Comparison of ENCODE assay signal across 1 cellular context in the genomic region with DNA sequence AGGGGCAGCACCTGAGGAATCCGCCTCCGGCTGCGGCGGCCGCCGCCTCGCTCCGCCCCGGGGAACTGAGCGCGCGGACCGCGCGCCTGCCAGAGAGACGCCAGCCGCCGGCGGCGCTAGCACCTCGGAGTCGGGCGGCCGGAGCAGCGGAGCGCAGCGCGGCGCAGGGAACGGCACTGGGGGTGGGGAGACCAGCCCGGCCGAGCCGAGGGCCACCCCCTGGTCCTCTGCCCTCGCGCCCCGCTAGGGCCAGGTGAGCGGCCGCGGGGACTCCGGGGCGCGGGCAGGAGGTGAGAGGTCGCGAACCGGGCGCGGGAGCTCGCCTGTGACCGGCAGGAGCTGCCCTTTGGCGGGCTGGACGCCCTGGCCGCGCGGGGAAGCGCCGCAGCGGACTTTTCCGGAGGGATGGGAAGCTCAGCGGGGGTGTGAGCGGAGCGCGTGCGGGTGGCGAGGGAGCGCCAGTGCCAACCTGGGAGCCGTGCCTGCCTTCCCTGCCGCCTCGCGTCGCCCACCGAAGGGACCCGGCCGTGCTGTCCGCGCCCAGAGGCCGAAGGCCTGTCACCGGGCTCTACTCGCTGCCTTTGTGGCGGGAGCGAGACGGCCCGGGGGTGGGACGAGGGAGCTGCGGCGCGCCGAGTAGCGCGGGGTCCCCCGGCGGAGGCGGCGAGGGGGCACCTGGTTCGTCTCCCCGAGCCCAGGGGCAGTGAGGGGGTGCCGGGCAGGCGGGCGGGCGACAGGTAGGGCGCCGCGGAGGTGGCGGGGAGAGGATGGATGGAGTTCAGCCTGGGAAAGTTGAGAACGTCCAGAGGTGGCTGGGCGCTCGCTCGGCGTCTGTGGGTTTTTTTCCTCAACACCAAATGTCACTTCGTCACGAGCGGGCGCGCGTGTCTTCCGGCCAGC.
TF ChIP-seq lines count a peak whose summit lies in the region.

Gene GREB1L, plus strand, starts transcription at position 92 of the 900 bp plus-strand sequence. CDS start 141,287 bp downstream, outside the sequence.

TF ChIP-seq in HEK293, 187 proteins besides CTCF, POLR2A, EP300 and RAD21 (continued from another document and continues in another):
- no peak for TF ChIP-seq ZNF639 (tag by site-specific recombination; IDR thresholded peaks at IDR 0.05)
- TF ChIP-seq, protein P1, sequence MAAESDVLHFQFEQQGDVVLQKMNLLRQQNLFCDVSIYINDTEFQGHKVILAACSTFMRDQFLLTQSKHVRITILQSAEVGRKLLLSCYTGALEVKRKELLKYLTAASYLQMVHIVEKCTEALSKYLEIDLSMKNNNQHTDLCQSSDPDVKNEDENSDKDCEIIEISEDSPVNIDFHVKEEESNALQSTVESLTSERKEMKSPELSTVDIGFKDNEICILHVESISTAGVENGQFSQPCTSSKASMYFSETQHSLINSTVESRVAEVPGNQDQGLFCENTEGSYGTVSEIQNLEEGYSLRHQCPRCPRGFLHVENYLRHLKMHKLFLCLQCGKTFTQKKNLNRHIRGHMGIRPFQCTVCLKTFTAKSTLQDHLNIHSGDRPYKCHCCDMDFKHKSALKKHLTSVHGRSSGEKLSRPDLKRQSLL (tag by site-specific recombination; IDR thresholded peaks at IDR 0.05) = no peak
- no peak for TF ChIP-seq ZNF350 (tag by site-specific recombination; IDR thresholded peaks at IDR 0.05)
- TF ChIP-seq INSM2 (tag by site-specific recombination; IDR thresholded peaks at IDR 0.05) = no peak
- TF ChIP-seq ZNF335 (tag by site-specific recombination; conservative IDR thresholded peaks at IDR 0.05) = peak; percentile 71; the same call in 1 of the 2 replicates
- TF ChIP-seq ZNF121 (tag by site-specific recombination; IDR thresholded peaks at IDR 0.05) = no peak
- peak; percentile 57; the same call in 1 of the 2 replicates for TF ChIP-seq ZNF398 (tag by site-specific recombination; IDR thresholded peaks at IDR 0.05)
- no peak for TF ChIP-seq ZEB2 (tag by site-specific recombination; IDR thresholded peaks at IDR 0.05)
- no peak for TF ChIP-seq ZNF423 (tag by site-specific recombination; IDR thresholded peaks at IDR 0.05)
- no peak for TF ChIP-seq MZF1 (tag by site-specific recombination; IDR thresholded peaks at IDR 0.05; ENCODE audit: borderline replicate concordance)
- no peak for TF ChIP-seq ZNF488 (tag by site-specific recombination; IDR thresholded peaks at IDR 0.05)
- peak; percentile 69; the same call in 1 of the 2 replicates for TF ChIP-seq ZBTB48 (tag by site-specific recombination; IDR thresholded peaks at IDR 0.05)
- TF ChIP-seq ZFHX2 (tag by site-specific recombination; conservative IDR thresholded peaks at IDR 0.05) = peak; percentile 66
- TF ChIP-seq, protein P2, sequence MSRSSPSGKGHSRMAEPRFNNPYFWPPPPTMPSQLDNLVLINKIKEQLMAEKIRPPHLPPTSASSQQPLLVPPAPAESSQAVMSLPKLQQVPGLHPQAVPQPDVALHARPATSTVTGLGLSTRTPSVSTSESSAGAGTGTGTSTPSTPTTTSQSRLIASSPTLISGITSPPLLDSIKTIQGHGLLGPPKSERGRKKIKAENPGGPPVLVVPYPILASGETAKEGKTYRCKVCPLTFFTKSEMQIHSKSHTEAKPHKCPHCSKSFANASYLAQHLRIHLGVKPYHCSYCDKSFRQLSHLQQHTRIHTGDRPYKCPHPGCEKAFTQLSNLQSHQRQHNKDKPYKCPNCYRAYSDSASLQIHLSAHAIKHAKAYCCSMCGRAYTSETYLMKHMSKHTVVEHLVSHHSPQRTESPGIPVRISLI (tag by site-specific recombination; IDR thresholded peaks at IDR 0.05) = no peak
- no peak for TF ChIP-seq ZNF2 (tag by site-specific recombination; IDR thresholded peaks at IDR 0.05)
- TF ChIP-seq ZNF510 (tag by site-specific recombination; IDR thresholded peaks at IDR 0.05; ENCODE audit: insufficient replicate concordance) = no peak
- no peak for TF ChIP-seq ZNF112 (tag by site-specific recombination; IDR thresholded peaks at IDR 0.05)
- no peak; the same call in 1 of the 2 replicates for TF ChIP-seq ZNF610 (tag by site-specific recombination; IDR thresholded peaks at IDR 0.05; ENCODE audit: borderline replicate concordance)
- TF ChIP-seq ZNF658 (tag by site-specific recombination; IDR thresholded peaks at IDR 0.05) = no peak
- TF ChIP-seq MYNN (tag by site-specific recombination; IDR thresholded peaks at IDR 0.05; ENCODE audit: borderline replicate concordance) = no peak
- TF ChIP-seq ZBTB8A (tag by site-specific recombination; IDR thresholded peaks at IDR 0.05) = peak; percentile 95
- no peak for TF ChIP-seq ZNF624 (tag by site-specific recombination; IDR thresholded peaks at IDR 0.05)
- TF ChIP-seq, protein P3, sequence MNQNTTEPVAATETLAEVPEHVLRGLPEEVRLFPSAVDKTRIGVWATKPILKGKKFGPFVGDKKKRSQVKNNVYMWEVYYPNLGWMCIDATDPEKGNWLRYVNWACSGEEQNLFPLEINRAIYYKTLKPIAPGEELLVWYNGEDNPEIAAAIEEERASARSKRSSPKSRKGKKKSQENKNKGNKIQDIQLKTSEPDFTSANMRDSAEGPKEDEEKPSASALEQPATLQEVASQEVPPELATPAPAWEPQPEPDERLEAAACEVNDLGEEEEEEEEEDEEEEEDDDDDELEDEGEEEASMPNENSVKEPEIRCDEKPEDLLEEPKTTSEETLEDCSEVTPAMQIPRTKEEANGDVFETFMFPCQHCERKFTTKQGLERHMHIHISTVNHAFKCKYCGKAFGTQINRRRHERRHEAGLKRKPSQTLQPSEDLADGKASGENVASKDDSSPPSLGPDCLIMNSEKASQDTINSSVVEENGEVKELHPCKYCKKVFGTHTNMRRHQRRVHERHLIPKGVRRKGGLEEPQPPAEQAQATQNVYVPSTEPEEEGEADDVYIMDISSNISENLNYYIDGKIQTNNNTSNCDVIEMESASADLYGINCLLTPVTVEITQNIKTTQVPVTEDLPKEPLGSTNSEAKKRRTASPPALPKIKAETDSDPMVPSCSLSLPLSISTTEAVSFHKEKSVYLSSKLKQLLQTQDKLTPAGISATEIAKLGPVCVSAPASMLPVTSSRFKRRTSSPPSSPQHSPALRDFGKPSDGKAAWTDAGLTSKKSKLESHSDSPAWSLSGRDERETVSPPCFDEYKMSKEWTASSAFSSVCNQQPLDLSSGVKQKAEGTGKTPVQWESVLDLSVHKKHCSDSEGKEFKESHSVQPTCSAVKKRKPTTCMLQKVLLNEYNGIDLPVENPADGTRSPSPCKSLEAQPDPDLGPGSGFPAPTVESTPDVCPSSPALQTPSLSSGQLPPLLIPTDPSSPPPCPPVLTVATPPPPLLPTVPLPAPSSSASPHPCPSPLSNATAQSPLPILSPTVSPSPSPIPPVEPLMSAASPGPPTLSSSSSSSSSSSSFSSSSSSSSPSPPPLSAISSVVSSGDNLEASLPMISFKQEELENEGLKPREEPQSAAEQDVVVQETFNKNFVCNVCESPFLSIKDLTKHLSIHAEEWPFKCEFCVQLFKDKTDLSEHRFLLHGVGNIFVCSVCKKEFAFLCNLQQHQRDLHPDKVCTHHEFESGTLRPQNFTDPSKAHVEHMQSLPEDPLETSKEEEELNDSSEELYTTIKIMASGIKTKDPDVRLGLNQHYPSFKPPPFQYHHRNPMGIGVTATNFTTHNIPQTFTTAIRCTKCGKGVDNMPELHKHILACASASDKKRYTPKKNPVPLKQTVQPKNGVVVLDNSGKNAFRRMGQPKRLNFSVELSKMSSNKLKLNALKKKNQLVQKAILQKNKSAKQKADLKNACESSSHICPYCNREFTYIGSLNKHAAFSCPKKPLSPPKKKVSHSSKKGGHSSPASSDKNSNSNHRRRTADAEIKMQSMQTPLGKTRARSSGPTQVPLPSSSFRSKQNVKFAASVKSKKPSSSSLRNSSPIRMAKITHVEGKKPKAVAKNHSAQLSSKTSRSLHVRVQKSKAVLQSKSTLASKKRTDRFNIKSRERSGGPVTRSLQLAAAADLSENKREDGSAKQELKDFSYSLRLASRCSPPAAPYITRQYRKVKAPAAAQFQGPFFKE (tag by site-specific recombination; IDR thresholded peaks at IDR 0.05; ENCODE audit: borderline replicate concordance) = no peak
- no peak for TF ChIP-seq ZNF274 (IDR thresholded peaks at IDR 0.05; ENCODE audit: low read length)
- TF ChIP-seq ZNF274 (tag by site-specific recombination; IDR thresholded peaks at IDR 0.05; ENCODE audit: borderline replicate concordance) = no peak
- TF ChIP-seq ZNF292 (tag by site-specific recombination; IDR thresholded peaks at IDR 0.05; ENCODE audit: borderline replicate concordance, low read depth) = no peak
- peak; percentile 62 for TF ChIP-seq GLIS1 (tag by site-specific recombination; IDR thresholded peaks at IDR 0.05)
- TF ChIP-seq ZNF692 (tag by site-specific recombination; IDR thresholded peaks at IDR 0.05) = peak; percentile 47; the same call in 1 of the 2 replicates
- no peak for TF ChIP-seq ZNF202 (tag by site-specific recombination; IDR thresholded peaks at IDR 0.05; ENCODE audit: borderline replicate concordance)
- TF ChIP-seq ZNF133 (tag by site-specific recombination; IDR thresholded peaks at IDR 0.05) = 0 out of 2 replicates have a peak, but pooled peaks have one; percentile 19
- no peak for TF ChIP-seq ZBTB10 (tag by site-specific recombination; IDR thresholded peaks at IDR 0.05)
- TF ChIP-seq ZNF366 (tag by site-specific recombination; conservative IDR thresholded peaks at IDR 0.05) = 0 out of 2 replicates have a peak, but pooled peaks have one; percentile 11
- TF ChIP-seq ZIC2 (tag by site-specific recombination; IDR thresholded peaks at IDR 0.05) = peak; percentile 44; the same call in 1 of the 2 replicates
- TF ChIP-seq BCL11B (tag by site-specific recombination; IDR thresholded peaks at IDR 0.05; ENCODE audit: low read depth) = peak; percentile 19; the same call in 1 of the 2 replicates
- no peak for TF ChIP-seq SALL2 (tag by site-specific recombination; IDR thresholded peaks at IDR 0.05; ENCODE audit: borderline replicate concordance)
